8 cellular contexts compared by ENCODE assay signal in the genomic region with DNA sequence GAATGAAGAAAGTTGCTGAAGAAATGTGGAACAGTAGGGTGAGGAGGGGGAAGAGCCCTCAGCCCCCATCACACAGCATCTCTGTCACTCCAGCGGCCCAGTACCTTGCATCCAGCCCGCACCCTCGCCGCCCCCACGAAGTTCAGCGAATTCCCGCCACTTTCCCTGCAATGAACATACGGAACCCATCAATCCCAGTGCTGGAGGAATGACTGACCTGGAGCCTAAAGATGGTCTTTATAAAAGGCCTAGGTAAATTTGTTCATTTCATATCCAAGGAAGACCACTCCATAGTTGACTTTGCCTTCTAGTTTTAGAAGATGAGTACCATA. TPM values are rescaled to one million over a fixed set of nuclear protein-coding genes. Genes with fewer than 3 reads are reported as not detected.
DNase-seq lines count a peak whose midpoint lies in the region; ATAC-seq and TF ChIP-seq lines count a peak whose summit lies in the region.

No MANE protein-coding gene starts in this region.

- H3K9me3 ChIP-seq in right cardiac atrium (ENCODE audit: control insufficient read depth, low read length) (no peaks in the 10 kb centered on the region), body of pancreas (no peaks in the 10 kb centered on the region), muscle layer of colon (ENCODE audit: low read length) (no peaks in the 10 kb centered on the region)

- intact Hi-C loops in right cardiac atrium (cut with DNase I), result no loop called here
- intact Hi-C loops in cardiac septum (cut with DNase I), result loop anchor here (5.0 to 10.0 kb wide), 3 partner anchors 85 to 318 kb away; a partner anchor contains a TSS
- intact Hi-C loops in body of pancreas (cut with DNase I), result loop anchor here (10.0 kb wide), 1 partner anchor 158 kb away; no protein-coding TSS in a partner anchor

- DNase-seq in right cardiac atrium (peak in 1 of 3 donors; percentile 55), cardiac septum (ENCODE audit: low spot score) (no peak), body of pancreas (no peak), NCI-H524 treated with DMSO at 0.1 percent for 48 hours (lab: John Stamatoyannopoulos, UW) (no peak), NCI-H1105 (lab: John Stamatoyannopoulos, UW) (no peak)

- TF ChIP-seq POLR2A in body of pancreas (IDR thresholded peaks at IDR 0.05), result no peak

- H3K4me3 ChIP-seq in right cardiac atrium (ENCODE audit: low read length) (peak overlapping the region; percentile 74), body of pancreas (no peak overlapping the region), muscle layer of colon (ENCODE audit: low read depth in 1 of 2, low read length in 2 of 2) (peak overlapping the region; percentile 81 to 89)

- H3K36me3 ChIP-seq in body of pancreas (replicated peaks in 1 of 2; ENCODE audit: insufficient read depth in 1 of 2, low read depth in 2 of 2) (no peaks in the 10 kb centered on the region), muscle layer of colon (ENCODE audit: insufficient read depth, low read length) (no peaks in the 10 kb centered on the region)

- peak overlapping the region; percentile 95 for H3K9ac ChIP-seq in muscle layer of colon (ENCODE audit: low read length)

- no peak for ATAC-seq in right cardiac atrium
- no peak for ATAC-seq in body of pancreas
- ATAC-seq in GM19467 (IDR thresholded peaks at IDR 0.05; ENCODE audit: unreplicated experiment), result no peak
- ATAC-seq in GM18867 (IDR thresholded peaks at IDR 0.05; ENCODE audit: unreplicated experiment), result no peak

- TF ChIP-seq CTCF in body of pancreas (IDR thresholded peaks at IDR 0.05), result no peak

- 66% methylated on average over 8 of the region's 8 CpGs for WGBS in right cardiac atrium
- 46 to 54% methylated on average over 8 of the region's 8 CpGs for WGBS in body of pancreas, 2 donors

- H3K27me3 ChIP-seq in right cardiac atrium (ENCODE audit: control insufficient read depth, insufficient read depth), result no peaks in the 10 kb centered on the region
- H3K27me3 ChIP-seq in body of pancreas, result no peaks in the 10 kb centered on the region
- no peaks in the 10 kb centered on the region for H3K27me3 ChIP-seq in muscle layer of colon (ENCODE audit: control insufficient read depth in 1 of 2, insufficient read depth in 2 of 2, low read length in 2 of 2)

- H3K4me1 ChIP-seq in right cardiac atrium (ENCODE audit: control insufficient read depth, insufficient read depth, low read length) (peaks cover 3% of the 10 kb centered on the region), body of pancreas (peaks cover 26% of the 10 kb centered on the region), muscle layer of colon (ENCODE audit: insufficient read depth, low read length) (no peaks in the 10 kb centered on the region)

- H3K27ac ChIP-seq in right cardiac atrium (ENCODE audit: low read length) (no peak overlapping the region), body of pancreas (peak overlapping the region in 3 of 4 donors; percentile 94 to 99 (median 95)), muscle layer of colon (ENCODE audit: low read depth, low read length) (peak overlapping the region; percentile 94)

RNA-seq across cellular contexts. Expression of a gene that starts 0.8 kb away (rescaled TPM):
- total RNA-seq in right cardiac atrium, result 100 to 1,000 TPM; 134 to 169 (median 144) TPM
- 60.3 TPM for polyA plus RNA-seq in right cardiac atrium
- total RNA-seq in cardiac septum, result 181 TPM
- total RNA-seq in body of pancreas, result 10 to 100 TPM; 53.7 to 59.9 TPM

Comparison
In these comparisons a context has a peak if more than half of its experiments do, and no peak if none do; other contexts are left out.
1. intact Hi-C loops: an anchor here in cardiac septum (5.0 to 10.0 kb wide) and body of pancreas (10.0 kb wide); none called in right cardiac atrium.
2. H3K4me3 ChIP-seq: peak in right cardiac atrium (single experiment) and muscle layer of colon (2 of 2); none in body of pancreas (0 of 2).